In genomic region chr9:84742261-84742660, GRCh38 we compare ENCODE assay signal across 26 cellular contexts.
"Had no signal": no experiment of that assay in that cellular context is flagged by ENCODE, and none has a peak within 500 bp of the region (broad histone marks: within the 10 kb centered on the region; RNA-seq: fewer than 3 reads in every experiment).

No MANE protein-coding gene starts in this region.

- H3K27ac Mint-ChIP-seq: activated CD4-positive, alpha-beta memory T cell treated with anti-CD3 and anti-CD28 coated beads, Interleukin-2, amount 10 ng/mL, durations not matched to agents 7 days and 5 days; activated CD4-positive, alpha-beta T cell treated with anti-CD3 and anti-CD28 coated beads, Interleukin-2, amount 10 ng/mL, durations not matched to agents 7 days and 5 days; activated naive CD4-positive, alpha-beta T cell treated with anti-CD3 and anti-CD28 coated beads, Interleukin-2, amount 10 ng/mL, durations not matched to agents 7 days and 5 days; activated naive CD4-positive, alpha-beta T cell treated with anti-CD3 and anti-CD28 coated beads, Interleukin-2, amount 50 U/mL, for 72 hours; activated naive CD8-positive, alpha-beta T cell treated with anti-CD3 and anti-CD28 coated beads, Interleukin-2, amount 10 ng/mL, durations not matched to agents 7 days and 5 days; activated T-cell treated with anti-CD3 and anti-CD28 coated beads, Interleukin-2, amount 50 U/mL, for 24 hours; activated T-cell treated with anti-CD3 and anti-CD28 coated beads, Interleukin-2, amount 50 U/mL, for 72 hours; dendritic cell treated with granulocyte-macrophage colony-stimulating factor and Interleukin-4, amounts not matched to agents 40 ng/mL and 50 ng/mL, for 4 days had no signal

- H3K9me3 ChIP-seq: gastrocnemius medialis, heart left ventricle had no signal

- H3K4me1 ChIP-seq: foreskin keratinocyte, gastrocnemius medialis, heart left ventricle had no signal

- H3K4me3 ChIP-seq: coronary artery, dorsolateral prefrontal cortex, gastrocnemius medialis, heart left ventricle had no signal

- H3K9me3 Mint-ChIP-seq: activated CD4-positive, alpha-beta memory T cell treated with anti-CD3 and anti-CD28 coated beads, Interleukin-2, amount 10 ng/mL, durations not matched to agents 7 days and 5 days; activated CD4-positive, alpha-beta T cell treated with anti-CD3 and anti-CD28 coated beads, Interleukin-2, amount 10 ng/mL, durations not matched to agents 7 days and 5 days; activated naive CD4-positive, alpha-beta T cell treated with anti-CD3 and anti-CD28 coated beads, Interleukin-2, amount 10 ng/mL, durations not matched to agents 7 days and 5 days; activated naive CD4-positive, alpha-beta T cell treated with anti-CD3 and anti-CD28 coated beads, Interleukin-2, amount 50 U/mL, for 72 hours; activated T-cell treated with anti-CD3 and anti-CD28 coated beads, Interleukin-2, amount 50 U/mL, for 24 hours; activated T-cell treated with anti-CD3 and anti-CD28 coated beads, Interleukin-2, amount 50 U/mL, for 72 hours; central memory CD8-positive, alpha-beta T cell; dendritic cell treated with granulocyte-macrophage colony-stimulating factor and Interleukin-4, amounts not matched to agents 40 ng/mL and 50 ng/mL, for 4 days had no signal

- H3K4me1 Mint-ChIP-seq: activated CD4-positive, alpha-beta T cell treated with anti-CD3 and anti-CD28 coated beads, Interleukin-2, amount 10 ng/mL, durations not matched to agents 7 days and 5 days; activated naive CD4-positive, alpha-beta T cell treated with anti-CD3 and anti-CD28 coated beads, Interleukin-2, amount 10 ng/mL, durations not matched to agents 7 days and 5 days; activated naive CD8-positive, alpha-beta T cell treated with anti-CD3 and anti-CD28 coated beads, Interleukin-2, amount 10 ng/mL, durations not matched to agents 7 days and 5 days; central memory CD8-positive, alpha-beta T cell had no signal

- H3K36me3 ChIP-seq: brain microvascular endothelial cell, gastrocnemius medialis, heart left ventricle had no signal

- DNase-seq: activated CD4-positive, alpha-beta memory T cell treated with anti-CD3 and anti-CD28 coated beads, Interleukin-2, amount 10 ng/mL, durations not matched to agents 7 days and 5 days; activated CD4-positive, alpha-beta T cell treated with anti-CD3 and anti-CD28 coated beads for 1 hour; activated CD4-positive, alpha-beta T cell treated with anti-CD3 and anti-CD28 coated beads for 4 hours; activated CD4-positive, alpha-beta T cell treated with anti-CD3 and anti-CD28 coated beads, Interleukin-2, amount 10 ng/mL, durations not matched to agents 7 days and 5 days; activated CD4-positive, alpha-beta T cell treated with anti-CD3 and anti-CD28 coated beads, Interleukin-2, amount 50 U/mL, for 4 hours; activated CD8-positive, alpha-beta memory T cell treated with anti-CD3 and anti-CD28 coated beads, Interleukin-2, amount 50 U/mL, for 48 hours; activated gamma-delta T cell; activated naive CD4-positive, alpha-beta T cell; activated naive CD4-positive, alpha-beta T cell treated with anti-CD3 and anti-CD28 coated beads, Interleukin-2, amount 10 ng/mL, durations not matched to agents 7 days and 5 days; activated naive CD8-positive, alpha-beta T cell treated with anti-CD3 and anti-CD28 coated beads, Interleukin-2, amount 10 ng/mL, durations not matched to agents 7 days and 5 days; activated T-cell treated with anti-CD3 and anti-CD28 coated beads for 4 hours; activated T-cell treated with anti-CD3 and anti-CD28 coated beads, Interleukin-2, amount 50 U/mL, for 24 hours; activated T-cell treated with anti-CD3 and anti-CD28 coated beads, Interleukin-2, amount 50 U/mL, for 72 hours; brain microvascular endothelial cell; dorsolateral prefrontal cortex; effector memory CD4-positive, alpha-beta T cell; foreskin keratinocyte; gastrocnemius medialis; glutamatergic neuron; heart left ventricle; T-helper 2 cell had no signal

- H3K27ac ChIP-seq: brain microvascular endothelial cell, coronary artery, epithelial cell of prostate, foreskin keratinocyte, gastrocnemius medialis, heart left ventricle had no signal

- H3K36me3 Mint-ChIP-seq: activated naive CD4-positive, alpha-beta T cell treated with anti-CD3 and anti-CD28 coated beads, Interleukin-2, amount 10 ng/mL, durations not matched to agents 7 days and 5 days; activated naive CD4-positive, alpha-beta T cell treated with anti-CD3 and anti-CD28 coated beads, Interleukin-2, amount 50 U/mL, for 72 hours; activated naive CD8-positive, alpha-beta T cell treated with anti-CD3 and anti-CD28 coated beads, Interleukin-2, amount 10 ng/mL, durations not matched to agents 7 days and 5 days had no signal

- H3K27me3 Mint-ChIP-seq: activated CD4-positive, alpha-beta memory T cell treated with anti-CD3 and anti-CD28 coated beads, Interleukin-2, amount 10 ng/mL, durations not matched to agents 7 days and 5 days; activated naive CD4-positive, alpha-beta T cell treated with anti-CD3 and anti-CD28 coated beads, Interleukin-2, amount 10 ng/mL, durations not matched to agents 7 days and 5 days; activated naive CD8-positive, alpha-beta T cell treated with anti-CD3 and anti-CD28 coated beads, Interleukin-2, amount 10 ng/mL, durations not matched to agents 7 days and 5 days; activated T-cell treated with anti-CD3 and anti-CD28 coated beads, Interleukin-2, amount 50 U/mL, for 24 hours; dendritic cell treated with granulocyte-macrophage colony-stimulating factor and Interleukin-4, amounts not matched to agents 40 ng/mL and 50 ng/mL, for 4 days had no signal

- H3K4me3 Mint-ChIP-seq: activated CD4-positive, alpha-beta memory T cell treated with anti-CD3 and anti-CD28 coated beads, Interleukin-2, amount 10 ng/mL, durations not matched to agents 7 days and 5 days; activated CD4-positive, alpha-beta T cell treated with anti-CD3 and anti-CD28 coated beads, Interleukin-2, amount 10 ng/mL, durations not matched to agents 7 days and 5 days; activated naive CD4-positive, alpha-beta T cell treated with anti-CD3 and anti-CD28 coated beads, Interleukin-2, amount 10 ng/mL, durations not matched to agents 7 days and 5 days; activated naive CD8-positive, alpha-beta T cell treated with anti-CD3 and anti-CD28 coated beads, Interleukin-2, amount 10 ng/mL, durations not matched to agents 7 days and 5 days; activated T-cell treated with anti-CD3 and anti-CD28 coated beads, Interleukin-2, amount 50 U/mL, for 24 hours; activated T-cell treated with anti-CD3 and anti-CD28 coated beads, Interleukin-2, amount 50 U/mL, for 72 hours; central memory CD8-positive, alpha-beta T cell; dendritic cell treated with granulocyte-macrophage colony-stimulating factor and Interleukin-4, amounts not matched to agents 40 ng/mL and 50 ng/mL, for 4 days had no signal

- H3K27me3 ChIP-seq: brain microvascular endothelial cell, dorsolateral prefrontal cortex, gastrocnemius medialis had no signal

- ATAC-seq: activated naive CD4-positive, alpha-beta T cell treated with anti-CD3 and anti-CD28 coated beads, Interleukin-2, amount 50 U/mL, for 72 hours; activated T-cell treated with anti-CD3 and anti-CD28 coated beads, Interleukin-2, amount 50 U/mL, for 72 hours; foreskin keratinocyte; gastrocnemius medialis; heart left ventricle had no signal
